26 cellular contexts compared by ENCODE assay signal in genomic region chr2:68088950-68089349, GRCh38. TPM values are rescaled to one million over a fixed set of nuclear protein-coding genes. Genes with fewer than 3 reads are reported as not detected.
DNase-seq lines count a peak whose midpoint lies in the region; ATAC-seq and TF ChIP-seq lines count a peak whose summit lies in the region.
"Had no signal": no experiment of that assay in that cellular context is flagged by ENCODE, and none has a peak within 500 bp of the region (broad histone marks: within the 10 kb centered on the region; RNA-seq: fewer than 3 reads in every experiment).

No MANE protein-coding gene starts in this region.

- no peak overlapping the region for H3K4me3 Mint-ChIP-seq in CD4-positive, alpha-beta T cell
- H3K4me3 Mint-ChIP-seq: activated naive CD8-positive, alpha-beta T cell treated with anti-CD3 and anti-CD28 coated beads, Interleukin-2, amount 10 ng/mL, durations not matched to agents 7 days and 5 days; memory B cell; stimulated activated naive CD8-positive, alpha-beta T cell treated with anti-CD3 and anti-CD28 coated beads, Interleukin-15, amount 100 ng/mL, for 72 hours had no signal

- H3K4ac ChIP-seq in IMR-90 (ENCODE audit: low read depth, low read length): no peak overlapping the region

- TF ChIP-seq RAD21 in IMR-90 (IDR thresholded peaks at IDR 0.05; ENCODE audit: low read length): no peak

- H3K56ac ChIP-seq in IMR-90 (ENCODE audit: extremely low read depth, insufficient read depth, low read length): no peak overlapping the region

- no peaks in the 10 kb centered on the region for H3K27me3 ChIP-seq in BLaER1
- H3K27me3 ChIP-seq in IMR-90 (ENCODE audit: control insufficient read depth, insufficient read depth, low read length): peaks cover 20% of the 10 kb centered on the region
- no peaks in the 10 kb centered on the region for H3K27me3 ChIP-seq in prostate gland (replicated peaks; ENCODE audit: insufficient read depth)
- no peaks in the 10 kb centered on the region for H3K27me3 ChIP-seq in suprapubic skin
- no peaks in the 10 kb centered on the region for H3K27me3 ChIP-seq in CD4-positive, alpha-beta T cell (ENCODE audit: control insufficient read depth, insufficient read depth, low read length)
- H3K27me3 ChIP-seq: colonic mucosa had no signal

- H2BK20ac ChIP-seq in IMR-90 (ENCODE audit: low read depth, low read length): no peak overlapping the region

- peaks cover 13% of the 10 kb centered on the region for H3K4me1 Mint-ChIP-seq in CD4-positive, alpha-beta T cell (ENCODE audit: low read depth)
- H3K4me1 Mint-ChIP-seq: activated naive CD8-positive, alpha-beta T cell treated with anti-CD3 and anti-CD28 coated beads, Interleukin-2, amount 10 ng/mL, durations not matched to agents 7 days and 5 days; memory B cell had no signal

- H3K27ac Mint-ChIP-seq in CD4-positive, alpha-beta T cell: no peak overlapping the region
- H3K27ac Mint-ChIP-seq: activated naive CD8-positive, alpha-beta T cell treated with anti-CD3 and anti-CD28 coated beads, Interleukin-2, amount 10 ng/mL, durations not matched to agents 7 days and 5 days; memory B cell; stimulated activated naive CD8-positive, alpha-beta T cell treated with anti-CD3 and anti-CD28 coated beads, Interleukin-15, amount 100 ng/mL, for 72 hours had no signal

- H3K9me1 ChIP-seq in IMR-90 (ENCODE audit: insufficient read depth, low read length): no peaks in the 10 kb centered on the region

- in situ Hi-C loops in IMR-90 (cut with MboI; ENCODE audit: low sequenced_read_pairs): no loop called here

- no peak overlapping the region for H2BK120ac ChIP-seq in IMR-90 (ENCODE audit: low read depth, low read length)

- H3K27ac ChIP-seq in BLaER1 (peak overlapping the region; percentile 67), IMR-90 (ENCODE audit: insufficient read depth, low read length) (no peak overlapping the region), prostate gland (no peak overlapping the region), suprapubic skin (no peak overlapping the region)
- H3K27ac ChIP-seq in CD4-positive, alpha-beta T cell (ENCODE audit: low read depth, low read length): no peak overlapping the region
- H3K27ac ChIP-seq: colonic mucosa had no signal

- CTCF ChIA-PET in IMR-90 (lab: Yijun Ruan, JAX): no interaction called here
- CTCF ChIA-PET in CD4-positive, alpha-beta T cell (lab: Charles Lee): interaction anchor here (1.4 kb wide), 1 partner anchor 34 kb away, joined by 4 read pairs; no protein-coding TSS in a partner anchor

- H3K4me2 ChIP-seq in BLaER1: peak overlapping the region; percentile 69
- H3K4me2 ChIP-seq in IMR-90 (ENCODE audit: low read depth, low read length): no peak overlapping the region; the same call in 1 of the 2 replicates

- no peaks in the 10 kb centered on the region for H3K27me3 Mint-ChIP-seq in CD4-positive, alpha-beta T cell
- H3K27me3 Mint-ChIP-seq: memory B cell; stimulated activated naive CD8-positive, alpha-beta T cell treated with anti-CD3 and anti-CD28 coated beads, Interleukin-15, amount 100 ng/mL, for 72 hours had no signal

- no peak overlapping the region for H2BK15ac ChIP-seq in IMR-90 (ENCODE audit: low read depth, low read length)

- no peak overlapping the region for H4K91ac ChIP-seq in IMR-90 (ENCODE audit: insufficient read depth, low read depth, low read length)

- H4K20me1 ChIP-seq in BLaER1 (no peaks in the 10 kb centered on the region), IMR-90 (ENCODE audit: insufficient read depth, low read length) (no peaks in the 10 kb centered on the region)

- dilution Hi-C loops in IMR-90 (cut with HindIII; ENCODE audit: low sequenced_read_pairs, unreplicated experiment): no loop called here

- TF ChIP-seq CTCF in IMR-90 (conservative IDR thresholded peaks at IDR 0.05; ENCODE audit: low read depth, low read length): no peak
- no peak for TF ChIP-seq CTCF in prostate gland (IDR thresholded peaks at IDR 0.05)
- no peak for TF ChIP-seq CTCF in suprapubic skin (IDR thresholded peaks at IDR 0.05)
- TF ChIP-seq CTCF in CD4-positive, alpha-beta T cell (IDR thresholded peaks at IDR 0.05): no peak

- H2AFZ ChIP-seq in IMR-90 (replicated peaks; ENCODE audit: low read length, poor library complexity): no peak overlapping the region

- DNase-seq in IMR-90: peak; percentile 53
- DNase-seq in OCI-M1 (lab: John Stamatoyannopoulos, UW): peak; percentile 29
- DNase-seq in fibroblast of peridontal ligament (ENCODE audit: extremely low read depth): peak; percentile 25
- DNase-seq in globus pallidus (ENCODE audit: low spot score): no peak
- DNase-seq in prostate gland (ENCODE audit: low spot score): no peak
- DNase-seq in suprapubic skin (ENCODE audit: low spot score in 2 of 2): no peak
- DNase-seq in CD4-positive, alpha-beta T cell: no peak
- DNase-seq: activated CD4-positive, alpha-beta T cell treated with anti-CD3 and anti-CD28 coated beads for 4 hours; activated gamma-delta T cell; activated naive CD8-positive, alpha-beta T cell treated with anti-CD3 and anti-CD28 coated beads, Interleukin-2, amount 10 ng/mL, durations not matched to agents 7 days and 5 days; AML-193; colonic mucosa; DMS153; effector CD4-positive, alpha-beta T cell; glutamatergic neuron; NCI-H1694; NCI-H446 treated with DMSO at 0.1 percent for 48 hours; right cardiac atrium; SHP77; stimulated activated CD4-positive, alpha-beta T cell treated with anti-CD3 and anti-CD28 coated beads, Interleukin-2, amount 100 ng/mL, for 24 hours; stimulated activated CD8-positive, alpha-beta memory T cell treated with anti-CD3 and anti-CD28 coated beads, Interleukin-4, amount 100 ng/mL, for 48 hours; stimulated activated naive CD8-positive, alpha-beta T cell treated with anti-CD3 and anti-CD28 coated beads, Interleukin-15, amount 100 ng/mL, for 72 hours had no signal

- no peaks in the 10 kb centered on the region for H3K79me1 ChIP-seq in IMR-90 (ENCODE audit: low read depth in 1 of 2, low read length in 2 of 2)

- no peaks in the 10 kb centered on the region for H3K9me3 Mint-ChIP-seq in CD4-positive, alpha-beta T cell
- H3K9me3 Mint-ChIP-seq: activated naive CD8-positive, alpha-beta T cell treated with anti-CD3 and anti-CD28 coated beads, Interleukin-2, amount 10 ng/mL, durations not matched to agents 7 days and 5 days; memory B cell; stimulated activated naive CD8-positive, alpha-beta T cell treated with anti-CD3 and anti-CD28 coated beads, Interleukin-15, amount 100 ng/mL, for 72 hours had no signal

- TF ChIP-seq POLR2A in IMR-90 (IDR thresholded peaks at IDR 0.05; ENCODE audit: low read depth, low read length): no peak
- no peak for TF ChIP-seq POLR2A in prostate gland (IDR thresholded peaks at IDR 0.05)
- TF ChIP-seq POLR2A in suprapubic skin (IDR thresholded peaks at IDR 0.05): no peak

- no peak overlapping the region for H4K5ac ChIP-seq in IMR-90 (ENCODE audit: low read depth, low read length)

- BruUV-seq in IMR-90 (replicated peaks; lab: Mats Ljungman, UMichigan): no TSS peak

- intact Hi-C loops in IMR-90 (cut with micrococcal nuclease): no loop called here
- intact Hi-C loops in prostate gland (cut with DNase I): no loop called here
- intact Hi-C loops in CD4-positive, alpha-beta T cell (cut with DNase I, micrococcal nuclease): no loop called here

- POLR2A ChIA-PET in IMR-90 (lab: Charles Lee; ENCODE audit: unreplicated experiment): no interaction called here
- POLR2A ChIA-PET in CD4-positive, alpha-beta T cell (lab: Charles Lee): no interaction called here

- H2AK5ac ChIP-seq in IMR-90 (ENCODE audit: low read depth, low read length): no peak overlapping the region

- no peak for TF ChIP-seq EP300 in suprapubic skin (IDR thresholded peaks at IDR 0.05)

- no peak overlapping the region for H3K18ac ChIP-seq in IMR-90 (ENCODE audit: low read depth, low read length)

- ATAC-seq in IMR-90 (ENCODE audit: low read depth): peak; percentile 82
- no peak for ATAC-seq in CD4-positive, alpha-beta T cell (ENCODE audit: poor library complexity)
- ATAC-seq: HCT116; left lobe of liver; right cardiac atrium; stimulated activated naive CD8-positive, alpha-beta T cell treated with anti-CD3 and anti-CD28 coated beads, Interleukin-15, amount 100 ng/mL, for 72 hours had no signal

- H3K4me1 ChIP-seq in BLaER1 (peaks cover 49% of the 10 kb centered on the region), IMR-90 (ENCODE audit: control insufficient read depth, insufficient read depth, low read length) (peaks cover 2% of the 10 kb centered on the region; the same call in 1 of the 2 replicates), prostate gland (replicated peaks) (no peaks in the 10 kb centered on the region), suprapubic skin (no peaks in the 10 kb centered on the region)
- H3K4me1 ChIP-seq: colonic mucosa had no signal

- no peak overlapping the region for H3K14ac ChIP-seq in IMR-90 (replicated peaks; ENCODE audit: low read depth, low read length)

- H3K36me3 ChIP-seq in BLaER1: no peaks in the 10 kb centered on the region
- H3K36me3 ChIP-seq in IMR-90 (ENCODE audit: control insufficient read depth, insufficient read depth, low read length): no peaks in the 10 kb centered on the region
- no peaks in the 10 kb centered on the region for H3K36me3 ChIP-seq in prostate gland
- no peaks in the 10 kb centered on the region for H3K36me3 ChIP-seq in suprapubic skin
- H3K36me3 ChIP-seq: colonic mucosa had no signal

- no peak overlapping the region for H3K9ac ChIP-seq in BLaER1
- no peak overlapping the region for H3K9ac ChIP-seq in IMR-90 (ENCODE audit: low read depth, low read length)

- H3K9me3 ChIP-seq in BLaER1: peaks cover 6% of the 10 kb centered on the region; the same call in 1 of the 2 replicates
- H3K9me3 ChIP-seq in IMR-90 (ENCODE audit: control insufficient read depth, insufficient read depth, low read length): no peaks in the 10 kb centered on the region
- H3K9me3 ChIP-seq in prostate gland: no peaks in the 10 kb centered on the region
- H3K9me3 ChIP-seq in suprapubic skin: no peaks in the 10 kb centered on the region
- no peaks in the 10 kb centered on the region for H3K9me3 ChIP-seq in CD4-positive, alpha-beta T cell (ENCODE audit: control insufficient read depth, low read length)
- H3K9me3 ChIP-seq: colonic mucosa had no signal

- no peak overlapping the region for H2AK9ac ChIP-seq in IMR-90 (replicated peaks; ENCODE audit: low read depth, low read length, poor library complexity)

- H3K36me3 Mint-ChIP-seq in CD4-positive, alpha-beta T cell (ENCODE audit: low read depth): no peaks in the 10 kb centered on the region
- H3K36me3 Mint-ChIP-seq: activated naive CD8-positive, alpha-beta T cell treated with anti-CD3 and anti-CD28 coated beads, Interleukin-2, amount 10 ng/mL, durations not matched to agents 7 days and 5 days; memory B cell had no signal

- WGBS in IMR-90 (ENCODE audit: extremely low coverage in 2 of 2, insufficient read length in 1 of 2), 2 experiments: no CpG with 5 or more reads among the region's 2 CpGs
- WGBS in prostate gland: 81% methylated on average over 2 of the region's 2 CpGs
- WGBS in suprapubic skin: 80% methylated on average over 2 of the region's 2 CpGs

- H3K23ac ChIP-seq in IMR-90 (ENCODE audit: low read depth, low read length): no peak overlapping the region

- no peak overlapping the region for H3K4me3 ChIP-seq in BLaER1
- H3K4me3 ChIP-seq in IMR-90 (ENCODE audit: insufficient read depth, low read depth, low read length): no peak overlapping the region
- no peak overlapping the region for H3K4me3 ChIP-seq in prostate gland
- H3K4me3 ChIP-seq in suprapubic skin: no peak overlapping the region
- H3K4me3 ChIP-seq: colonic mucosa had no signal

- no peak overlapping the region for H4K8ac ChIP-seq in IMR-90 (ENCODE audit: low read depth in 2 of 2, low read length in 2 of 2)

- no peak overlapping the region for H2BK5ac ChIP-seq in IMR-90 (ENCODE audit: low read depth, low read length, poor library complexity, severe bottlenecking)

RNA-seq across cellular contexts. Expression of gene C1D, which starts 26.1 kb away (rescaled TPM):
- total RNA-seq in IMR-90 (2012; rRNA removed): 2.7 and 13.6 TPM in 2 replicates
- polyA plus RNA-seq in IMR-90 (2012; rRNA removed): 14.3 and 16.7 TPM in 2 replicates
- 1.7 and 3.4 TPM in 2 replicates for polyA plus RNA-seq in IMR-90 (2012; cell fraction: cytosol; rRNA removed)
- polyA plus RNA-seq in IMR-90 (2012; cell fraction: nucleus; rRNA removed; ENCODE audit: low replicate concordance): 0.37 and 7.2 TPM in 2 replicates
- total RNA-seq in prostate gland: 10 to 100 TPM; 31.5 to 51.6 TPM
- total RNA-seq in suprapubic skin: 10 to 100 TPM; 19.8 to 28.4 (median 26.4) TPM
- total RNA-seq in CD4-positive, alpha-beta T cell: 10 to 100 TPM; 16.2 to 16.4 TPM

Comparison
In these comparisons a context has a peak if more than half of its experiments do, and no peak if none do; other contexts are left out.
1. DNase-seq: peak in IMR-90 (single experiment), OCI-M1 (single experiment) and fibroblast of peridontal ligament (single experiment); none in globus pallidus (single experiment), prostate gland (single experiment), suprapubic skin (0 of 2) and CD4-positive, alpha-beta T cell (0 of 10).